Comparison of ENCODE assay signal across 11 cellular contexts in the genomic region with DNA sequence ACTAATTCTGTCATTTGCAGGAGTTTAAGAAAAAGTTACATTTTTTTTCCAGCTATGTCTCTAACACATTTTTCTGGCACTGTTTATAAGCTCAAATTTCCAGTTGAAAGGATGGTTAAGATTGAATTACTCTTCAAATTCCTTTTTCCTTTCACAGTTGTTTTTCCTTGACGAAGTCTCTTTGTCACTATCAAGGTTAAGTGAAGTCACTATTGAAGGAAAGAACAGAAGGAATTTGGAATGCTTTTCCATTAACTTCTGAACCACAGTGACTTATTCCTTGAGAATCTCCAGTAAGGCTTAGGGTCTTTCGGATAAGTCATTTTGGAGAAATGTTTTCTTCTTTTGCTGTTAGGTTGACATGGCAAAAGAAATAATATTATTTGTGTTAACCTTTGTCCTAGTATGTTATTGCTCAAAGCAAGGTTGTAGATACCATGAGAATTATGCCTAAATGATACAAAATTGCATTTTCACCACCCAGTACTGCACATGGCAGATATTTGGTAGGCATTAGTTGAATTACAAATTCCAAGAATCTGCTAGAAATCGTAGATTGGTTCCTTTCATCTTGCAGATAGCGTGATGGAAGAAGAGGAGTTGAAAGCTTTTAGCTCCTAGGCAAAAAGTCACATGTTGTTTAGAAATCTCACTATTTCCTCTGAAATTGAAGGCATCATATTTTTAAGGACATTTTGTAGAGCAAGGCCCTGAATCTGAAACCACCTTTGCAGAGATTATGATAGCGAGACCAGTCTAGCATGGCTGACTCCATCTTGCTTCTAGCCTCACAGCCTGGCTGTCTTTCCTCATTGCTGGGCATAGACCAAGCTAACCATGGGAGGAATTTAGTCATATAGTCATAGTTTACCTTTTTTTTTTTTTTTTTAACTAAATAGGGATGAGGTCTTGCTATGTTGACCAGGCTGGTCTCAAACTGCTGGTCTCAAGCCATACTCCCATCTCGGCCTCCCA. TPM values are rescaled to one million over a fixed set of nuclear protein-coding genes. Genes with fewer than 3 reads are reported as not detected.
DNase-seq lines count a peak whose midpoint lies in the region; ATAC-seq and TF ChIP-seq lines count a peak whose summit lies in the region.
"Had no signal": no experiment of that assay in that cellular context is flagged by ENCODE, and none has a peak within 500 bp of the region (broad histone marks: within the 10 kb centered on the region; RNA-seq: fewer than 3 reads in every experiment).

No MANE protein-coding gene starts in this region.

- DNase-seq in ELR (ENCODE audit: low read depth) (peak; percentile 87), astrocyte of the cerebellum (ENCODE audit: low read depth) (peak; percentile 47), myocyte (ENCODE audit: low read depth) (peak; percentile 60), HPDE6-E6E7 (ENCODE audit: extremely low spot score) (no peak), LoVo (ENCODE audit: low spot score) (no peak)
- DNase-seq: Right ventricle myocardium superior had no signal

- in situ Hi-C loops in astrocyte of the cerebellum (cut with HindIII; ENCODE audit: low sequenced_read_pairs): loop anchor here (25.0 kb wide), 1 partner anchor 315 kb away; a partner anchor contains a TSS

- ATAC-seq in HG02943 (IDR thresholded peaks at IDR 0.05; ENCODE audit: low read depth, unreplicated experiment) (peak; percentile 9), HG03139 (IDR thresholded peaks at IDR 0.05; ENCODE audit: unreplicated experiment) (no peak), HG02938 (IDR thresholded peaks at IDR 0.05; ENCODE audit: unreplicated experiment) (no peak)

- H3K4me3 ChIP-seq in astrocyte of the cerebellum (ENCODE audit: low read depth, low read length): no peak overlapping the region
- H3K4me3 ChIP-seq: cardiac muscle cell, neural progenitor cell had no signal

- no peak for TF ChIP-seq CTCF in astrocyte of the cerebellum (IDR thresholded peaks at IDR 0.05; ENCODE audit: low read depth, low read length, missing control alignments)

RNA-seq across cellular contexts. Expression of a gene that starts 42.6 kb away (rescaled TPM):
- 4.3 and 7.2 TPM in 2 replicates for total RNA-seq in myocyte
- polyA plus RNA-seq in myocyte (2012): 9.5 TPM

Comparison
In these comparisons a context has a peak if more than half of its experiments do, and no peak if none do; other contexts are left out.
1. DNase-seq: peak in ELR (single experiment), astrocyte of the cerebellum (single experiment) and myocyte (single experiment); none in HPDE6-E6E7 (single experiment) and LoVo (single experiment).